ENCODE assay signal across 8 cellular contexts in the genomic region with DNA sequence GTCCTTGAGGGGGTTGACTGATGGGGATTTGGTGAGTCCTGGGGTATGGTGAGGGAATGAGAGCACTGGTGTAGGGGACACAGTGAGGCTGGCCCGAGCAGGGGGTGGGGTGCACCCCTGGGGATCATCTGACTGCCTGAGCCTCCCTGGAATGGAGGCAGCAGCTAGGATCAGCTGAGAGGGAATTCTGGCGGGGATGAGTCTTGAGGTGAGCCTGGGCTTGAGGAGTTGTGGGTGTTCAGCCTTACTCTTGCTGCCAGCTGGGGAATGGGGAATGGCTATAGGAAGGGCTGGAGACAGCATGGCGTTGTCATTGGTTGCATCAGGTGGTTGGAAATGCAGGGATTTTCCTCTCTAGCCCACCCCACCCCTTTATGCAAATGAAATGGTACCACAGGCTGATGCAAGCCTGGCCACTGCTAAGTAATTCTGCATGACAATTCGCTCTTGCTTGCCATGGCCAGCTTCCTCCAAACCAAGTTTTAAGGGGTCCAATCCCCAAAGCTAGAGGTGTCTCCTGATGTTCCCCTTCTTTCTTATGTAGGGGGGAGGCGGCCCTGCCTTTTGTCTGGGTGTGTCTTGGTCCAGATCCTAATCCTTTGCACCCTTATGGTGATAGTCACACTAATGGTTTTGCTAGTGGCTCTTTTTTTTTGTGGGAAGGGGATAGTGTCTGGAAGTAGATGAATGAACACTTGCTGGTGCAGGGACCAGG. TPM values are rescaled to one million over a fixed set of nuclear protein-coding genes. Genes with fewer than 3 reads are reported as not detected.
DNase-seq lines count a peak whose midpoint lies in the region; ATAC-seq, FAIRE-seq and TF ChIP-seq lines count a peak whose summit lies in the region.

No MANE protein-coding gene starts in this region.

- H3K4me2 ChIP-seq in neural progenitor cell = peak overlapping the region; percentile 94

- peak overlapping the region; percentile 82 for H3K4me3 Mint-ChIP-seq in neural progenitor cell

- no peaks in the 10 kb centered on the region for H3K9me3 Mint-ChIP-seq in neural progenitor cell

- peaks cover 82% of the 10 kb centered on the region for H4K20me1 ChIP-seq in neural progenitor cell (ENCODE audit: low read depth)

- H3K27me3 Mint-ChIP-seq in neural progenitor cell (ENCODE audit: insufficient read depth, low read depth) = peaks cover 12% of the 10 kb centered on the region

- FAIRE-seq in bronchial epithelial cell (lab: Jason Lieb, UNC) = peak; percentile 55

- in situ Hi-C loops in GM13977 (cut with MboI; ENCODE audit: low pct_unique_long_range_greater_than_20kb, low sequenced_read_pairs, unreplicated experiment) = no loop called here

- TF ChIP-seq CTCF in GM13977 (IDR thresholded peaks at IDR 0.05; ENCODE audit: extremely low read depth, insufficient read depth, missing control alignments) (no peak), bronchial epithelial cell (IDR thresholded peaks at IDR 0.05; ENCODE audit: insufficient read depth, low read length, severe bottlenecking) (no peak), neural progenitor cell (IDR thresholded peaks at IDR 0.05) (no peak)

- H3K9ac ChIP-seq in neural progenitor cell = no peak overlapping the region

- H3K27ac ChIP-seq in ACC112 (ENCODE audit: low read depth, low read length) = peak overlapping the region; percentile 57
- no peak overlapping the region for H3K27ac ChIP-seq in neural progenitor cell

- peak overlapping the region; percentile 89; the same call in 1 of the 2 replicates for H3K4me3 ChIP-seq in ACC112 (ENCODE audit: low read depth, low read length)
- no peak overlapping the region for H3K4me3 ChIP-seq in bronchial epithelial cell (ENCODE audit: low read depth, low read length)
- H3K4me3 ChIP-seq in neural progenitor cell = peak overlapping the region; percentile 61

- H3K36me3 ChIP-seq in ACC112 (ENCODE audit: insufficient read depth, low read length) = peaks cover 27% of the 10 kb centered on the region; the same call in 1 of the 2 replicates
- H3K36me3 ChIP-seq in bronchial epithelial cell (ENCODE audit: control insufficient read depth, insufficient read depth, low read length) = peaks cover 38% of the 10 kb centered on the region
- no peaks in the 10 kb centered on the region for H3K36me3 ChIP-seq in neural progenitor cell

- peak overlapping the region; percentile 86 for H3K27ac Mint-ChIP-seq in neural progenitor cell

- H3K9me3 ChIP-seq in neural progenitor cell (ENCODE audit: low read depth) = no peaks in the 10 kb centered on the region

- H3K27me3 ChIP-seq in ACC112 (ENCODE audit: insufficient read depth, low read length) = no peaks in the 10 kb centered on the region
- no peaks in the 10 kb centered on the region for H3K27me3 ChIP-seq in bronchial epithelial cell (ENCODE audit: control insufficient read depth, insufficient read depth, low read length)
- H3K27me3 ChIP-seq in neural progenitor cell = no peaks in the 10 kb centered on the region

- peaks cover 34% of the 10 kb centered on the region for H3F3A ChIP-seq in neural progenitor cell (ENCODE audit: low read depth)

- H3K36me3 Mint-ChIP-seq in neural progenitor cell = peaks cover 40% of the 10 kb centered on the region

- H3K4me1 Mint-ChIP-seq in neural progenitor cell = peaks cover 52% of the 10 kb centered on the region

- H2AFZ ChIP-seq in ACC112 (ENCODE audit: low read length, unreplicated experiment) = no peak overlapping the region
- no peak overlapping the region for H2AFZ ChIP-seq in neural progenitor cell (replicated peaks)

- H3K79me2 ChIP-seq in ACC112 (ENCODE audit: control insufficient read depth, insufficient read depth, low read length, unreplicated experiment) (peaks cover 57% of the 10 kb centered on the region), neural progenitor cell (ENCODE audit: low read depth) (peaks cover 65% of the 10 kb centered on the region)

- no peak for ATAC-seq in HG02973 (IDR thresholded peaks at IDR 0.05; ENCODE audit: unreplicated experiment)

- DNase-seq in GM13977 (ENCODE audit: low spot score) (peak; percentile 73), NCI-H460 (ENCODE audit: extremely low read depth, low read depth) (peak; percentile 97), bronchial epithelial cell (ENCODE audit: low read depth) (no peak), neural progenitor cell (ENCODE audit: low spot score) (peak; percentile 33), cerebellar nuclear complex (lab: John Stamatoyannopoulos, UW) (no peak), HCEC 1CT (no peak)

- H3K4me1 ChIP-seq in ACC112 (ENCODE audit: control insufficient read depth, insufficient read depth, low read length, unreplicated experiment) (peaks cover 61% of the 10 kb centered on the region), neural progenitor cell (peaks cover 32% of the 10 kb centered on the region)

RNA-seq across cellular contexts. Expression of a gene that starts 7.5 kb away (rescaled TPM):
- 123 and 142 TPM in 2 replicates for total RNA-seq in NCI-H460 (2014; rRNA removed; shearing (Covaris generic))
- 122 and 134 TPM in 2 replicates for polyA plus RNA-seq in NCI-H460 (2014; cell fraction: nucleus; rRNA removed)
- total RNA-seq in bronchial epithelial cell (84.2 and 176 TPM in 2 replicates), neural progenitor cell (ENCODE audit: low replicate concordance) (73.4 and 104 TPM in 2 replicates)

RNA-seq across cellular contexts. Expression of a gene that starts 18.1 kb away (rescaled TPM):
- total RNA-seq in NCI-H460 (2014; rRNA removed; shearing (Covaris generic)) = 8.5 and 12.3 TPM in 2 replicates
- polyA plus RNA-seq in NCI-H460 (2014; cell fraction: nucleus; rRNA removed) = 5.0 and 12.3 TPM in 2 replicates
- total RNA-seq in bronchial epithelial cell (8.2 and 21.4 TPM in 2 replicates), neural progenitor cell (ENCODE audit: low replicate concordance) (0.30 and 0.74 TPM in 2 replicates)

RNA-seq across cellular contexts. Expression of a gene that starts 45.6 kb away (rescaled TPM):
- total RNA-seq in NCI-H460 (2014; rRNA removed; shearing (Covaris generic)) = 51.7 and 57.8 TPM in 2 replicates
- polyA plus RNA-seq in NCI-H460 (2014; cell fraction: nucleus; rRNA removed) = 43.7 and 47.8 TPM in 2 replicates
- total RNA-seq in bronchial epithelial cell (22.1 and 27.5 TPM in 2 replicates), neural progenitor cell (ENCODE audit: low replicate concordance) (206 and 208 TPM in 2 replicates)

RNA-seq across cellular contexts. Expression of a gene that starts 51.9 kb away (rescaled TPM):
- total RNA-seq in NCI-H460 (2014; rRNA removed; shearing (Covaris generic)) = 12.3 and 12.9 TPM in 2 replicates
- polyA plus RNA-seq in NCI-H460 (2014; cell fraction: nucleus; rRNA removed) = 17.3 and 21.0 TPM in 2 replicates
- 14.7 and 22.7 TPM in 2 replicates for total RNA-seq in bronchial epithelial cell
- total RNA-seq in neural progenitor cell (ENCODE audit: low replicate concordance) = 23.4 and 26.2 TPM in 2 replicates

Comparison
In these comparisons a context has a peak if more than half of its experiments do, and no peak if none do; other contexts are left out.
1. DNase-seq: peak in GM13977 (single experiment), NCI-H460 (single experiment) and neural progenitor cell (single experiment); none in bronchial epithelial cell (single experiment), cerebellar nuclear complex (0 of 2) and HCEC 1CT (single experiment).